1 cellular context compared by ENCODE assay signal in genomic region chr2:151775057-151775740, GRCh38.
A peak's percentile ranks its signal among the peaks of the same experiment; 100 is the strongest.
TF ChIP-seq lines count a peak whose summit lies in the region.

No MANE protein-coding gene starts in this region.

TF ChIP-seq in K562, 482 proteins besides CTCF, POLR2A, EP300 and RAD21:
- TF ChIP-seq TRIM24 (IDR thresholded peaks at IDR 0.05) (0 out of 4 replicates have a peak, but pooled peaks of 1 of the 2 experiments have one; percentile 22), MAZ (CRISPR knock-in tag; conservative IDR thresholded peaks at IDR 0.05 in 1 of 2, IDR thresholded peaks at IDR 0.05 in 1 of 2) (0 out of 4 replicates have a peak, but pooled peaks of 1 of the 2 experiments have one; percentile 18), CXXC5 (CRISPR knock-in tag; IDR thresholded peaks at IDR 0.05) (no peak), RFX1 (IDR thresholded peaks at IDR 0.05) (peak; percentile 32), SMARCE1 (IDR thresholded peaks at IDR 0.05) (no peak), SMARCA4 (IDR thresholded peaks at IDR 0.05) (peak; percentile 50; the same call in 1 of the 2 replicates), TAL1 (IDR thresholded peaks at IDR 0.05) (peak; percentile 36; the same call in 1 of the 2 replicates), RHOXF2B (CRISPR knock-in tag; conservative IDR thresholded peaks at IDR 0.05) (0 out of 2 replicates have a peak, but pooled peaks have one; percentile 57), POLR2AphosphoS5 (IDR thresholded peaks at IDR 0.05; ENCODE audit: control insufficient read depth, insufficient read depth, low read depth, low read length) (peak; percentile 31; the same call in 1 of the 2 replicates), ARID3A (IDR thresholded peaks at IDR 0.05; ENCODE audit: borderline replicate concordance, low read depth, low read length) (peak; percentile 68; the same call in 1 of the 2 replicates), HMBOX1 (IDR thresholded peaks at IDR 0.05) (0 out of 2 replicates have a peak, but pooled peaks have one; percentile 27), JUNB (CRISPR knock-in tag; conservative IDR thresholded peaks at IDR 0.05) (no peak), ARID1B (IDR thresholded peaks at IDR 0.05) (peak; percentile 64), NCOR1 (IDR thresholded peaks at IDR 0.05) (peak; percentile 37; the same call in 1 of the 2 replicates), SRSF1 (IDR thresholded peaks at IDR 0.05; ENCODE audit: low read depth, low read length) (no peak), NCOA1 (IDR thresholded peaks at IDR 0.05; ENCODE audit: low read depth) (no peak), ZSCAN29 (IDR thresholded peaks at IDR 0.05) (0 out of 2 replicates have a peak, but pooled peaks have one; percentile 62), ZNF512 (tag; IDR thresholded peaks at IDR 0.05) (no peak), CCNT2 (IDR thresholded peaks at IDR 0.05; ENCODE audit: borderline replicate concordance, extremely low read depth, insufficient read length, low read depth, low read length) (no peak), TEAD2 (tag; IDR thresholded peaks at IDR 0.05) (no peak), DPF2 (IDR thresholded peaks at IDR 0.05) (peak; percentile 43; the same call in 1 of the 2 replicates), CREM (IDR thresholded peaks at IDR 0.05; ENCODE audit: low read depth) (peak; percentile 37; the same call in 1 of the 2 replicates), ZNF766 (CRISPR knock-in tag; conservative IDR thresholded peaks at IDR 0.05) (peak; percentile 36; the same call in 1 of the 2 replicates), ZBTB40 (IDR thresholded peaks at IDR 0.05) (no peak), ZBTB40 (CRISPR knock-in tag; IDR thresholded peaks at IDR 0.05) (no peak), THAP12 (CRISPR knock-in tag; IDR thresholded peaks at IDR 0.05) (no peak), ZNF592 (IDR thresholded peaks at IDR 0.05) (0 out of 2 replicates have a peak, but pooled peaks have one; percentile 34), ERF (CRISPR knock-in tag; IDR thresholded peaks at IDR 0.05) (0 out of 2 replicates have a peak, but pooled peaks have one; percentile 43), MYNN (IDR thresholded peaks at IDR 0.05) (0 out of 2 replicates have a peak, but pooled peaks have one; percentile 21), MYNN (CRISPR knock-in tag; IDR thresholded peaks at IDR 0.05) (no peak), TEAD4 (IDR thresholded peaks at IDR 0.05; ENCODE audit: low read length) (0 out of 2 replicates have a peak, but pooled peaks have one; percentile 33), TEAD4 (CRISPR knock-in tag; IDR thresholded peaks at IDR 0.05; ENCODE audit: borderline replicate concordance) (no peak), CBFA2T2 (conservative IDR thresholded peaks at IDR 0.05) (peak; percentile 60), ZBED1 (IDR thresholded peaks at IDR 0.05) (no peak), ZNF778 (CRISPR knock-in tag; IDR thresholded peaks at IDR 0.05) (no peak), TCF3 (CRISPR knock-in tag; IDR thresholded peaks at IDR 0.05) (peak; percentile 68), CBFA2T3 (IDR thresholded peaks at IDR 0.05) (peak; percentile 79), TFAP4 (CRISPR knock-in tag; IDR thresholded peaks at IDR 0.05; ENCODE audit: borderline replicate concordance) (no peak), RBM22 (IDR thresholded peaks at IDR 0.05; ENCODE audit: low read depth, low read length, poor library complexity, severe bottlenecking) (no peak)
